In genomic region chr4:119672086-119672485, GRCh38 we compare ENCODE assay signal across 33 cellular contexts. TPM values are rescaled to one million over a fixed set of nuclear protein-coding genes. Genes with fewer than 3 reads are reported as not detected.
"Had no signal": no experiment of that assay in that cellular context is flagged by ENCODE, and none has a peak within 500 bp of the region (broad histone marks: within the 10 kb centered on the region; RNA-seq: fewer than 3 reads in every experiment).

No MANE protein-coding gene starts in this region.

- H3K4me1 ChIP-seq: body of pancreas, colonic mucosa, gastrocnemius medialis, heart right ventricle had no signal

- H3K27me3 Mint-ChIP-seq: activated B cell treated with CpG ODN at 0.5 μM for 24 hours; activated CD8-positive, alpha-beta T cell treated with anti-CD3 and anti-CD28 coated beads for 36 hours; activated naive CD8-positive, alpha-beta T cell treated with anti-CD3 and anti-CD28 coated beads for 36 hours had no signal

- H3K27ac ChIP-seq: adrenal gland, body of pancreas, colonic mucosa, epithelial cell of prostate, gastrocnemius medialis, heart right ventricle, WERI-Rb-1 had no signal

- H3K9me3 Mint-ChIP-seq: activated B cell treated with CpG ODN at 0.5 μM for 24 hours; activated CD8-positive, alpha-beta T cell treated with anti-CD3 and anti-CD28 coated beads for 36 hours; activated naive CD4-positive, alpha-beta T cell treated with anti-CD3 and anti-CD28 coated beads for 36 hours; activated naive CD4-positive, alpha-beta T cell treated with anti-CD3 and anti-CD28 coated beads, Interleukin-2, amount 50 U/mL, for 24 hours; activated naive CD8-positive, alpha-beta T cell treated with anti-CD3 and anti-CD28 coated beads for 36 hours; activated naive CD8-positive, alpha-beta T cell treated with anti-CD3 and anti-CD28 coated beads, Interleukin-2, amount 50 U/mL, for 24 hours; activated T-helper 1 cell treated with anti-CD3 and anti-CD28 coated beads, Interleukin-12 subunit alpha, Interleukin-12 subunit beta, Interleukin-2, Interleukin-4 antibody, amounts not matched to agents 30 ng/mL and 10 ng/mL and 1 ng/mL, durations not matched to agents 14 hours and 24 hours and 36 hours; activated T-helper 2 cell treated with anti-CD3 and anti-CD28 coated beads, Interferon-gamma antibody, Interleukin-2, Interleukin-4, amounts not matched to agents 10 μg/mL and 5 μg/mL and 100 μg/mL, durations not matched to agents 14 hours and 24 hours and 36 hours; T-helper 2 cell treated with Interferon-gamma antibody and Interleukin-4, amounts not matched to agents 5 μg/mL and 100 μg/mL, for 36 hours had no signal

- H3K4me1 Mint-ChIP-seq: activated B cell treated with CpG ODN at 0.5 μM for 24 hours; activated naive CD4-positive, alpha-beta T cell treated with anti-CD3 and anti-CD28 coated beads, Interleukin-2, amount 50 U/mL, for 24 hours; activated naive CD8-positive, alpha-beta T cell treated with anti-CD3 and anti-CD28 coated beads for 36 hours; activated naive CD8-positive, alpha-beta T cell treated with anti-CD3 and anti-CD28 coated beads, Interleukin-2, amount 50 U/mL, for 24 hours; T-helper 17 cell had no signal

- ATAC-seq: activated CD4-positive, CD25-positive, alpha-beta regulatory T cell treated with anti-CD3 and anti-CD28 coated beads, Interleukin-2, amount 50 U/mL, for 24 hours; activated CD8-positive, alpha-beta T cell treated with anti-CD3 and anti-CD28 coated beads for 36 hours; activated naive CD8-positive, alpha-beta T cell treated with anti-CD3 and anti-CD28 coated beads, Interleukin-2, amount 50 U/mL, for 24 hours; body of pancreas; gastrocnemius medialis; heart right ventricle; T-helper 17 cell had no signal

- H3K27me3 ChIP-seq: adrenal gland, body of pancreas, colonic mucosa, gastrocnemius medialis, heart right ventricle had no signal

- DNase-seq: activated B cell treated with CpG ODN at 0.5 μM for 24 hours; activated CD4-positive, alpha-beta T cell treated with anti-CD3 and anti-CD28 coated beads for 48 hours; activated CD4-positive, alpha-beta T cell treated with anti-CD3 and anti-CD28 coated beads, Interleukin-2, amount 50 U/mL, for 1 hour; activated CD4-positive, alpha-beta T cell treated with anti-CD3 and anti-CD28 coated beads, Interleukin-2, amount 50 U/mL, for 48 hours; activated CD8-positive, alpha-beta memory T cell treated with anti-CD3 and anti-CD28 coated beads for 24 hours; activated CD8-positive, alpha-beta T cell treated with anti-CD3 and anti-CD28 coated beads for 36 hours; activated effector memory CD4-positive, alpha-beta T cell treated with anti-CD3 and anti-CD28 coated beads, Interleukin-2, amount 50 U/mL, for 16 hours; activated naive CD4-positive, alpha-beta T cell treated with anti-CD3 and anti-CD28 coated beads for 36 hours; activated naive CD8-positive, alpha-beta T cell treated with anti-CD3 and anti-CD28 coated beads for 36 hours; activated naive CD8-positive, alpha-beta T cell treated with anti-CD3 and anti-CD28 coated beads, Interleukin-2, amount 50 U/mL, for 24 hours; activated T-cell treated with anti-CD3 and anti-CD28 coated beads, Interleukin-2, amount 50 U/mL, for 1 hour; activated T-cell treated with anti-CD3 and anti-CD28 coated beads, Interleukin-2, amount 50 U/mL, for 48 hours; adrenal gland; amygdala; aorta; body of pancreas; caudate nucleus; cerebellar nuclear complex; colonic mucosa; effector CD8-positive, alpha-beta T cell; foreskin fibroblast; gastrocnemius medialis; heart right ventricle; T-helper 1 cell; T-helper 17 cell; T1000 had no signal

- H3K4me3 ChIP-seq: adrenal gland, body of pancreas, colonic mucosa, gastrocnemius medialis, heart right ventricle had no signal

- H3K27ac Mint-ChIP-seq: activated B cell treated with CpG ODN at 0.5 μM for 24 hours; activated CD8-positive, alpha-beta T cell treated with anti-CD3 and anti-CD28 coated beads for 36 hours; activated naive CD4-positive, alpha-beta T cell treated with anti-CD3 and anti-CD28 coated beads for 36 hours; activated naive CD4-positive, alpha-beta T cell treated with anti-CD3 and anti-CD28 coated beads, Interleukin-2, amount 50 U/mL, for 24 hours; activated naive CD8-positive, alpha-beta T cell treated with anti-CD3 and anti-CD28 coated beads for 36 hours; activated naive CD8-positive, alpha-beta T cell treated with anti-CD3 and anti-CD28 coated beads, Interleukin-2, amount 50 U/mL, for 24 hours; activated T-helper 1 cell treated with anti-CD3 and anti-CD28 coated beads, Interleukin-12 subunit alpha, Interleukin-12 subunit beta, Interleukin-2, Interleukin-4 antibody, amounts not matched to agents 30 ng/mL and 10 ng/mL and 1 ng/mL, durations not matched to agents 14 hours and 24 hours and 36 hours; activated T-helper 2 cell treated with anti-CD3 and anti-CD28 coated beads, Interferon-gamma antibody, Interleukin-2, Interleukin-4, amounts not matched to agents 10 μg/mL and 5 μg/mL and 100 μg/mL, durations not matched to agents 14 hours and 24 hours and 36 hours; T-helper 17 cell; T-helper 2 cell treated with Interferon-gamma antibody and Interleukin-4, amounts not matched to agents 5 μg/mL and 100 μg/mL, for 36 hours had no signal

- H3K36me3 Mint-ChIP-seq: activated naive CD4-positive, alpha-beta T cell treated with anti-CD3 and anti-CD28 coated beads, Interleukin-2, amount 50 U/mL, for 24 hours; activated naive CD8-positive, alpha-beta T cell treated with anti-CD3 and anti-CD28 coated beads for 36 hours had no signal

- H3K36me3 ChIP-seq: adrenal gland, colonic mucosa, gastrocnemius medialis, heart right ventricle, WERI-Rb-1 had no signal

- H3K4me3 Mint-ChIP-seq: activated B cell treated with CpG ODN at 0.5 μM for 24 hours; activated CD8-positive, alpha-beta T cell treated with anti-CD3 and anti-CD28 coated beads for 36 hours; activated naive CD4-positive, alpha-beta T cell treated with anti-CD3 and anti-CD28 coated beads for 36 hours; activated naive CD4-positive, alpha-beta T cell treated with anti-CD3 and anti-CD28 coated beads, Interleukin-2, amount 50 U/mL, for 24 hours; activated naive CD8-positive, alpha-beta T cell treated with anti-CD3 and anti-CD28 coated beads for 36 hours; activated naive CD8-positive, alpha-beta T cell treated with anti-CD3 and anti-CD28 coated beads, Interleukin-2, amount 50 U/mL, for 24 hours; activated T-helper 1 cell treated with anti-CD3 and anti-CD28 coated beads, Interleukin-12 subunit alpha, Interleukin-12 subunit beta, Interleukin-2, Interleukin-4 antibody, amounts not matched to agents 30 ng/mL and 10 ng/mL and 1 ng/mL, durations not matched to agents 14 hours and 24 hours and 36 hours; T-helper 17 cell; T-helper 2 cell treated with Interferon-gamma antibody and Interleukin-4, amounts not matched to agents 5 μg/mL and 100 μg/mL, for 36 hours had no signal

RNA-seq across cellular contexts. Expression of gene PDE5A, which starts 43.5 kb away (rescaled TPM):
- total RNA-seq: activated naive CD8-positive, alpha-beta T cell treated with anti-CD3 and anti-CD28 coated beads for 36 hours had no signal
